ENCODE assay signal across 8 cellular contexts in genomic region chrX:152817082-152817744, GRCh38. TPM values are rescaled to one million over a fixed set of nuclear protein-coding genes. Genes with fewer than 3 reads are reported as not detected.
DNase-seq lines count a peak whose midpoint lies in the region; ATAC-seq and TF ChIP-seq lines count a peak whose summit lies in the region.

No MANE protein-coding gene starts in this region.

- H3K36me3 ChIP-seq in DND-41 (ENCODE audit: insufficient read depth, low read length) (no peaks in the 10 kb centered on the region), Karpas-422 (ENCODE audit: insufficient read depth, low read length) (no peaks in the 10 kb centered on the region), kidney epithelial cell (ENCODE audit: control insufficient read depth, insufficient read depth, low read length) (no peaks in the 10 kb centered on the region), prostate gland (no peaks in the 10 kb centered on the region)

- H3K9me2 ChIP-seq in Karpas-422 (replicated peaks; ENCODE audit: insufficient read depth, low read length) = no peaks in the 10 kb centered on the region

- CTCF ChIA-PET in WTC11 (lab: Charles Lee) = interaction anchor here (0.7 to 3.0 kb wide), 3 partner anchors 161 to 1065 kb away, joined by 3 to 27 read pairs (median 3); no protein-coding TSS in a partner anchor

- peaks cover 10% of the 10 kb centered on the region for H3K4me1 Mint-ChIP-seq in WTC11

- H3K9ac ChIP-seq in DND-41 (ENCODE audit: low read depth, low read length) (no peak overlapping the region), Karpas-422 (ENCODE audit: low read length) (no peak overlapping the region)

- H3K4me1 ChIP-seq in DND-41 (ENCODE audit: insufficient read depth, low read length) = no peaks in the 10 kb centered on the region
- H3K4me1 ChIP-seq in Karpas-422 (ENCODE audit: low read length) = 0 out of 2 replicates have a peak, but pooled peaks cover 2% of the 10 kb centered on the region
- H3K4me1 ChIP-seq in prostate gland (replicated peaks) = no peaks in the 10 kb centered on the region

- H3K4me3 ChIP-seq in DND-41 (ENCODE audit: low read depth in 1 of 2, low read length in 2 of 2) (no peak overlapping the region), Karpas-422 (ENCODE audit: low read length) (no peak overlapping the region), kidney epithelial cell (ENCODE audit: low read depth, low read length) (no peak overlapping the region), prostate gland (no peak overlapping the region), coronary artery (no peak overlapping the region)

- H2AFZ ChIP-seq in DND-41 (ENCODE audit: low read depth, low read length) (no peak overlapping the region), Karpas-422 (ENCODE audit: low read length) (no peak overlapping the region)

- intact Hi-C loops in prostate gland (cut with DNase I) = loop anchor here (10.0 kb wide), 1 partner anchor 1072 kb away; no protein-coding TSS in a partner anchor

- ATAC-seq in DND-41 (ENCODE audit: insufficient read depth, low read depth) (no peak), WTC11 (peak; percentile 61; the same call in 1 of the 2 replicates), HG03354 (IDR thresholded peaks at IDR 0.05; ENCODE audit: poor library complexity, severe bottlenecking, unreplicated experiment) (no peak)

- no peak for TF ChIP-seq POLR2A in prostate gland (IDR thresholded peaks at IDR 0.05)

- H3K9me3 ChIP-seq in DND-41 (ENCODE audit: insufficient read depth, low read length, severe bottlenecking) = no peaks in the 10 kb centered on the region
- no peaks in the 10 kb centered on the region for H3K9me3 ChIP-seq in Karpas-422 (ENCODE audit: low read length)
- H3K9me3 ChIP-seq in prostate gland = no peaks in the 10 kb centered on the region

- no peak overlapping the region for H3K4me2 ChIP-seq in DND-41 (ENCODE audit: insufficient read depth, low read length)
- H3K4me2 ChIP-seq in Karpas-422 (ENCODE audit: low read depth, low read length, poor library complexity, severe bottlenecking) = no peak overlapping the region

- H3K36me3 Mint-ChIP-seq in WTC11 = no peaks in the 10 kb centered on the region

- peak; percentile 16 for DNase-seq in DND-41
- DNase-seq in Karpas-422 = peak; percentile 66
- DNase-seq in WTC11 (ENCODE audit: low spot score) = peak; percentile 26
- DNase-seq in kidney epithelial cell (ENCODE audit: low read depth) = no peak
- DNase-seq in prostate gland (ENCODE audit: low spot score) = no peak
- DNase-seq in cerebellar nuclear complex (lab: John Stamatoyannopoulos, UW) = no peak
- no peak for DNase-seq in coronary artery (ENCODE audit: low spot score)

- POLR2A ChIA-PET in WTC11 (lab: Charles Lee) = no interaction called here

- H3K27ac ChIP-seq in DND-41 (ENCODE audit: low read length) (no peak overlapping the region), Karpas-422 (ENCODE audit: low read length) (no peak overlapping the region), prostate gland (no peak overlapping the region), coronary artery (no peak overlapping the region)

- no peaks in the 10 kb centered on the region for H4K20me1 ChIP-seq in DND-41 (ENCODE audit: insufficient read depth, low read length)
- no peaks in the 10 kb centered on the region for H4K20me1 ChIP-seq in Karpas-422 (ENCODE audit: insufficient read depth, low read depth, low read length)

- 41% methylated on average over 6 of the region's 6 CpGs for WGBS in prostate gland

- H3K79me2 ChIP-seq in DND-41 (ENCODE audit: insufficient read depth, low read length) (no peaks in the 10 kb centered on the region), Karpas-422 (ENCODE audit: low read length) (no peaks in the 10 kb centered on the region)

- H3K27me3 ChIP-seq in DND-41 (ENCODE audit: insufficient read depth, low read length, poor library complexity) (no peaks in the 10 kb centered on the region), Karpas-422 (ENCODE audit: low read length) (no peaks in the 10 kb centered on the region), kidney epithelial cell (ENCODE audit: control insufficient read depth, insufficient read depth, low read length) (no peaks in the 10 kb centered on the region), prostate gland (replicated peaks; ENCODE audit: insufficient read depth) (no peaks in the 10 kb centered on the region)

- no peak overlapping the region for H3K4me3 Mint-ChIP-seq in WTC11

- TF ChIP-seq CTCF in DND-41 (IDR thresholded peaks at IDR 0.05; ENCODE audit: borderline replicate concordance, extremely low read depth, low read length, poor library complexity, severe bottlenecking) (peak; percentile 52), WTC11 (IDR thresholded peaks at IDR 0.05) (no peak), kidney epithelial cell (IDR thresholded peaks at IDR 0.05; ENCODE audit: insufficient read depth, low read length, poor library complexity, severe bottlenecking) (peak; percentile 57), prostate gland (IDR thresholded peaks at IDR 0.05) (peak in 1 of 4 experiments; percentile 21), coronary artery (IDR thresholded peaks at IDR 0.05) (no peak)

- no peak overlapping the region for H3K27ac Mint-ChIP-seq in WTC11

- H3K27me3 Mint-ChIP-seq in WTC11 (ENCODE audit: low read depth) = peaks cover 3% of the 10 kb centered on the region

- H3K9me3 Mint-ChIP-seq in WTC11 = no peaks in the 10 kb centered on the region

TF ChIP-seq in WTC11, 78 proteins besides CTCF, POLR2A, EP300 and RAD21:
- no peak for TF ChIP-seq TEAD1 (CRISPR knock-in tag; IDR thresholded peaks at IDR 0.05)
- TF ChIP-seq RELA (CRISPR knock-in tag; IDR thresholded peaks at IDR 0.05; ENCODE audit: borderline replicate concordance) = no peak
- no peak for TF ChIP-seq JAZF1 (CRISPR knock-in tag; IDR thresholded peaks at IDR 0.05)
- no peak for TF ChIP-seq FOXJ3 (CRISPR knock-in tag; IDR thresholded peaks at IDR 0.05; ENCODE audit: borderline replicate concordance)
- TF ChIP-seq, protein P1, sequence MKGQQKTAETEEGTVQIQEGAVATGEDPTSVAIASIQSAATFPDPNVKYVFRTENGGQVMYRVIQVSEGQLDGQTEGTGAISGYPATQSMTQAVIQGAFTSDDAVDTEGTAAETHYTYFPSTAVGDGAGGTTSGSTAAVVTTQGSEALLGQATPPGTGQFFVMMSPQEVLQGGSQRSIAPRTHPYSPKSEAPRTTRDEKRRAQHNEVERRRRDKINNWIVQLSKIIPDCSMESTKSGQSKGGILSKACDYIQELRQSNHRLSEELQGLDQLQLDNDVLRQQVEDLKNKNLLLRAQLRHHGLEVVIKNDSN (CRISPR knock-in tag; IDR thresholded peaks at IDR 0.05) = no peak

RNA-seq across cellular contexts. Expression of gene CETN2, which starts 13.3 kb away (rescaled TPM):
- total RNA-seq in Karpas-422 (2014; rRNA removed; shearing (Covaris generic); ENCODE audit: low replicate concordance) = 16.8 and 24.1 TPM in 2 replicates
- total RNA-seq in WTC11 (2021) (20.4 to 21.7 TPM (median 20.5 TPM) in 3 replicates), kidney epithelial cell (31.1 and 36.0 TPM in 2 replicates), prostate gland (10 to 100 TPM; 33.6 to 39.8 TPM)

RNA-seq across cellular contexts. Expression of gene NSDHL, which starts 13.7 kb away (rescaled TPM):
- 23.6 and 23.8 TPM in 2 replicates for total RNA-seq in Karpas-422 (2014; rRNA removed; shearing (Covaris generic); ENCODE audit: low replicate concordance)
- 22.5 to 26.1 TPM (median 25.9 TPM) in 3 replicates for total RNA-seq in WTC11 (2021)
- 26.5 and 31.3 TPM in 2 replicates for total RNA-seq in kidney epithelial cell
- 10 to 100 TPM; 11.6 to 13.8 TPM for total RNA-seq in prostate gland

RNA-seq across cellular contexts. Expression of gene MAGEA6, which starts 47.7 kb away (rescaled TPM):
- 1.6 TPM in 1 of 2 replicates, not detected in the other for total RNA-seq in Karpas-422 (2014; rRNA removed; shearing (Covaris generic); ENCODE audit: low replicate concordance)
- total RNA-seq in WTC11 (2021) (0.30 to 1.0 TPM (median 0.60 TPM) in 3 replicates), kidney epithelial cell (not detected in 2 replicates), prostate gland (1 to 10 TPM in 1 of 2 donors, not detected in 1; 5.3 TPM)

RNA-seq across cellular contexts. Expression of gene CSAG3, which starts 58.2 kb away (rescaled TPM):
- not detected in 2 replicates for total RNA-seq in Karpas-422 (2014; rRNA removed; shearing (Covaris generic); ENCODE audit: low replicate concordance)
- total RNA-seq in WTC11 (2021) (13.0 to 14.1 TPM (median 13.2 TPM) in 3 replicates), kidney epithelial cell (not detected in 2 replicates), prostate gland (1 to 10 TPM in 1 of 2 donors, not detected in 1; 2.6 TPM)

Comparison
In these comparisons a context has a peak if more than half of its experiments do, and no peak if none do; other contexts are left out.
1. DNase-seq: peak in DND-41 (single experiment), Karpas-422 (single experiment) and WTC11 (single experiment); none in kidney epithelial cell (single experiment), prostate gland (single experiment), cerebellar nuclear complex (0 of 2) and coronary artery (single experiment).
2. CTCF ChIP-seq: peak in DND-41 (single experiment) and kidney epithelial cell (single experiment); none in WTC11 (single experiment) and coronary artery (single experiment).